In the genomic region with DNA sequence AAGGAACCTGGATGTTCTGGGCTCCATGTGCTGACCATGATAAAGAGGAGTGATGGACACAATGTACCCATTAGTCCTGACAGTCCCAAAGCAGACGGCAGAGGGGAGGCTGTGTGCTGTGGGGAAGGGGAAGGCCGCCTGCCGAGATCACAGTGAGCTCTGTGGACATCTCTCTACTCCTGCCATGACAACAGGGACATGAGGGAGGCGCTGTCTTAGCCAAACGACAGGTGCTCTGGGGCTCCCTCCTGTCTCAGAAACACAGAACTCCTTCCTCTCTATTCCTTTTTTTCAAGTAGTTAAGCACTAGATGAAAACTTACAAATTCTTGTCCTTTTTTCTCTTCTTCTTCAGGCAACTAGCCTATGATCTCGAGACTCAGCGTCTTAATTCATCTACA, we compare ENCODE assay signal across 21 cellular contexts.
"Had no signal": no experiment of that assay in that cellular context is flagged by ENCODE, and none has a peak within 500 bp of the region (broad histone marks: within the 10 kb centered on the region; RNA-seq: fewer than 3 reads in every experiment).

No MANE protein-coding gene starts in this region.

- H3K4me1 ChIP-seq: body of pancreas, gastroesophageal sphincter, lower lobe of right lung, sigmoid colon, suprapubic skin, upper lobe of right lung had no signal

- H3K27me3 ChIP-seq: body of pancreas, gastroesophageal sphincter, hepatocyte, sigmoid colon, suprapubic skin, upper lobe of right lung had no signal

- H3K27ac Mint-ChIP-seq: dendritic cell treated with granulocyte-macrophage colony-stimulating factor and Interleukin-4, amounts not matched to agents 40 ng/mL and 50 ng/mL, for 4 days; naive thymus-derived CD4-positive, alpha-beta T cell had no signal

- H3K9me3 Mint-ChIP-seq: activated naive CD4-positive, alpha-beta T cell treated with anti-CD3 and anti-CD28 coated beads, Interleukin-2, amount 50 U/mL, for 72 hours; central memory CD8-positive, alpha-beta T cell; dendritic cell treated with granulocyte-macrophage colony-stimulating factor and Interleukin-4, amounts not matched to agents 40 ng/mL and 50 ng/mL, for 4 days; effector memory CD8-positive, alpha-beta T cell; naive thymus-derived CD4-positive, alpha-beta T cell had no signal

- DNase-seq: activated CD4-positive, alpha-beta T cell treated with anti-CD3 and anti-CD28 coated beads for 48 hours; activated effector memory CD4-positive, alpha-beta T cell treated with anti-CD3 and anti-CD28 coated beads, Interleukin-2, amount 50 U/mL, for 16 hours; activated T-cell treated with anti-CD3 and anti-CD28 coated beads for 4 hours; amniotic stem cell; body of pancreas; effector memory CD8-positive, alpha-beta T cell; lower lobe of right lung; naive thymus-derived CD4-positive, alpha-beta T cell; occipital lobe; sigmoid colon; stimulated activated CD4-positive, alpha-beta T cell treated with anti-CD3 and anti-CD28 coated beads, Interleukin-12 subunit alpha, Interleukin-12 subunit beta, amount 100 ng/mL, for 4 hours; stimulated activated CD4-positive, alpha-beta T cell treated with anti-CD3 and anti-CD28 coated beads, Interleukin-2, amount 100 ng/mL, for 48 hours; stimulated activated naive CD8-positive, alpha-beta T cell treated with anti-CD3 and anti-CD28 coated beads, Interleukin-15, Interleukin-2, amounts not matched to agents 100 U/mL and 50 U/mL, for 24 hours; upper lobe of right lung had no signal

- H3K4me1 Mint-ChIP-seq: central memory CD8-positive, alpha-beta T cell had no signal

- H3K4me3 Mint-ChIP-seq: central memory CD8-positive, alpha-beta T cell; dendritic cell treated with granulocyte-macrophage colony-stimulating factor and Interleukin-4, amounts not matched to agents 40 ng/mL and 50 ng/mL, for 4 days; effector memory CD8-positive, alpha-beta T cell; naive thymus-derived CD4-positive, alpha-beta T cell had no signal

- H3K4me3 ChIP-seq: body of pancreas, gastroesophageal sphincter, hepatocyte, lower lobe of right lung, sigmoid colon, suprapubic skin, upper lobe of right lung had no signal

- H3K27ac ChIP-seq: body of pancreas, gastroesophageal sphincter, hepatocyte, lower lobe of right lung, sigmoid colon, suprapubic skin, upper lobe of right lung, VCaP had no signal

- ATAC-seq: body of pancreas; effector memory CD8-positive, alpha-beta T cell; gastroesophageal sphincter; lower lobe of right lung; naive thymus-derived CD4-positive, alpha-beta T cell; stimulated activated naive CD8-positive, alpha-beta T cell treated with anti-CD3 and anti-CD28 coated beads, Interleukin-15, Interleukin-2, amounts not matched to agents 100 U/mL and 50 U/mL, for 24 hours had no signal

- H3K9me3 ChIP-seq: body of pancreas, gastroesophageal sphincter, lower lobe of right lung, sigmoid colon, suprapubic skin, upper lobe of right lung had no signal

- H3K27me3 Mint-ChIP-seq: central memory CD8-positive, alpha-beta T cell; dendritic cell treated with granulocyte-macrophage colony-stimulating factor and Interleukin-4, amounts not matched to agents 40 ng/mL and 50 ng/mL, for 4 days; effector memory CD8-positive, alpha-beta T cell; naive thymus-derived CD4-positive, alpha-beta T cell had no signal
